In the genomic region with DNA sequence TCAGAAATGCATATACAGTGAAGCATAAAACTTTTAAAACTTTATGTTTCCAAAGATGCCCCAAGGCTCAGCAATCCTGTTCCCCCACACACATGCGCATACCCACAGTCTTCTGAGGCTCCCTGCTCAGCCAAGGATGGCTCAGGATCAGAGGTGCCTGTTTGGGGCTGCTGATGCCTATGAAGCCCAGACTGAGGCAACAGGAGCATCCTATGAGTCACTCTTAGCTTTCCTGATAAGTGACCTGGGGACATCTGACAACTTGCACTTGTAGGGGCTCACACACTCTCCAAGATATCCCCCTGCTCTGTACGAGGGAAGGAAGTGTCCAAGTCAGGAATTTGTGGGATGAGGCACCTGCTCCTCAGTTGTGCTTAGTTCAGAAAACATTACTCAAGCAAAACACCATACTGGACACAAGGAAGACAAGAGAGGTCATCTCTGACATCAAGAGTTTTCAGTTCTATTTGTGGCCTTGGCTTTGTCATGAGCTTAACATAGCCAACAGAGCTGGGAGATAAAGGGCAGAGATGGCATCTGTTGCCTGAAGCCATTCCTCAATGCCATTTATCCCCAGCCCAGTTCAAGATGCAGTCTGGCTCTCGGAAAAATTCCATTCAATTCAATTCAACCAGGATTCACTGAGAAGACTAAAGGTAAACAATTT, we compare ENCODE assay signal across 24 cellular contexts.
DNase-seq lines count a peak whose midpoint lies in the region; ATAC-seq, FAIRE-seq and TF ChIP-seq lines count a peak whose summit lies in the region.
"Had no signal": no experiment of that assay in that cellular context is flagged by ENCODE, and none has a peak within 500 bp of the region (broad histone marks: within the 10 kb centered on the region; RNA-seq: fewer than 3 reads in every experiment).

No MANE protein-coding gene starts in this region.

- H3K4me3 ChIP-seq in K562 (no peak overlapping the region), psoas muscle (no peak overlapping the region)

- CTCF ChIA-PET in K562 (lab: Yijun Ruan, JAX; ENCODE audit: low intra/inter-chr PET ratio): no interaction called here

- H3K4me1 ChIP-seq in K562 (replicated peaks in 1 of 2; ENCODE audit: control insufficient read depth in 2 of 2, insufficient read depth in 2 of 2, low read length in 2 of 2): no peaks in the 10 kb centered on the region; a peak in 1 of 5 replicates
- peaks cover 9% of the 10 kb centered on the region for H3K4me1 ChIP-seq in psoas muscle

- no peak for FAIRE-seq in K562 (lab: Jason Lieb, UNC)
- FAIRE-seq: D721Med, GM12892, GM18507 had no signal

- H3K4me2 ChIP-seq in K562 (ENCODE audit: insufficient read depth, low read length): no peak overlapping the region

- no peaks in the 10 kb centered on the region for H3K9me1 ChIP-seq in K562 (ENCODE audit: control insufficient read depth, insufficient read depth, low read length)

- no peaks in the 10 kb centered on the region for H3K9me3 ChIP-seq in K562 (replicated peaks; ENCODE audit: control insufficient read depth, insufficient read depth, low read depth, low read length)
- H3K9me3 ChIP-seq in psoas muscle: no peaks in the 10 kb centered on the region

- TF ChIP-seq CTCF in K562 (IDR thresholded peaks at IDR 0.05 in 2 of 3, conservative IDR thresholded peaks at IDR 0.05 in 1 of 3; ENCODE audit: insufficient read depth in 2 of 3, low read depth in 1 of 3, low read length in 3 of 3) (no peak), psoas muscle (IDR thresholded peaks at IDR 0.05) (no peak)

- peak; percentile 24 for DNase-seq in SK-MEL-5 (ENCODE audit: low read depth, low spot score)
- no peak for DNase-seq in K562 (ENCODE audit: extremely low read depth in 1 of 4, low spot score in 3 of 4)
- DNase-seq in left ventricle myocardium superior: no peak
- DNase-seq in psoas muscle: no peak
- DNase-seq in activated CD4-positive, alpha-beta T cell treated with anti-CD3 and anti-CD28 coated beads, Interleukin-2, amount 50 U/mL, for 48 hours: no peak
- no peak for DNase-seq in effector CD4-positive, alpha-beta T cell
- DNase-seq: ACHN, AML-193, DMS79, GOT3, KG1, MV-4-11, NCI-H1417, NCI-H187 treated with DMSO at 0.1 percent for 48 hours, NCI-H226, NCI-H524, NCI-H82, RPMI8226 had no signal

- H4K20me1 ChIP-seq in K562 (replicated peaks; ENCODE audit: control insufficient read depth, insufficient read depth, low read length): 0 out of 2 replicates have a peak, but pooled peaks cover 4% of the 10 kb centered on the region

- WGBS in K562 (ENCODE audit: insufficient coverage, low coverage, missing lambda C conversion rate): 0% methylated on average over 3 of the region's 3 CpGs
- 47 to 60% (median 49%) methylated on average over 3 of the region's 3 CpGs for WGBS in psoas muscle, 3 donors

- POLR2A ChIA-PET in K562 (lab: Yijun Ruan, JAX): no interaction called here

- peaks cover 5 to 42% of the 10 kb centered on the region in 2 experiments for H3K27me3 ChIP-seq in K562 (ENCODE audit: control insufficient read depth in 2 of 2, insufficient read depth in 2 of 2, low read length in 2 of 2)
- no peaks in the 10 kb centered on the region for H3K27me3 ChIP-seq in psoas muscle (ENCODE audit: insufficient read depth in 3 of 3, low read length in 2 of 3)

- no peak for TF ChIP-seq EP300 in K562 (IDR thresholded peaks at IDR 0.05; ENCODE audit: low read length)

- intact Hi-C loops in K562 (cut with micrococcal nuclease): no loop called here
- intact Hi-C loops in left ventricle myocardium superior (cut with micrococcal nuclease): no loop called here
- intact Hi-C loops in psoas muscle (cut with DNase I): no loop called here

- BruUV-seq in K562 (replicated peaks; lab: Mats Ljungman, UMichigan): no TSS peak

- ATAC-seq in K562 (no peak), left ventricle myocardium superior (peak; percentile 56), psoas muscle (peak; percentile 74 to 95 (median 90)), HG02840 (IDR thresholded peaks at IDR 0.05; ENCODE audit: low FRiP score, unreplicated experiment) (no peak)
- ATAC-seq: HCT116 had no signal

- TF ChIP-seq RAD21 in K562 (CRISPR knock-in tag; conservative IDR thresholded peaks at IDR 0.05 in 1 of 2, IDR thresholded peaks at IDR 0.05 in 1 of 2): no peak

- TF ChIP-seq POLR2A in K562 (conservative IDR thresholded peaks at IDR 0.05): no peak

- no peak overlapping the region for H3K9ac ChIP-seq in K562 (ENCODE audit: insufficient read depth in 1 of 2, low read depth in 2 of 2, low read length in 2 of 2)

- no peak overlapping the region for H3K27ac ChIP-seq in K562 (ENCODE audit: extremely low read depth, low read depth, low read length)
- peak overlapping the region; percentile 58 for H3K27ac ChIP-seq in psoas muscle
- H3K27ac ChIP-seq: C4-2B had no signal

- no peak overlapping the region for H2AFZ ChIP-seq in K562 (ENCODE audit: low read depth, low read length)

- in situ Hi-C loops in SK-MEL-5 (cut with HindIII; ENCODE audit: low pct_unique_long_range_greater_than_20kb, low sequenced_read_pairs): no loop called here
- in situ Hi-C loops in K562 (cut with MboI): no loop called here

- H3K36me3 ChIP-seq in K562 (ENCODE audit: control insufficient read depth, insufficient read depth, low read length) (no peaks in the 10 kb centered on the region), psoas muscle (ENCODE audit: insufficient read depth in 1 of 2, low read depth in 1 of 2) (peaks cover 26 to 99% of the 10 kb centered on the region in 2 donors)

- no peaks in the 10 kb centered on the region for H3K79me2 ChIP-seq in K562 (ENCODE audit: control insufficient read depth, insufficient read depth, low read length)

TF ChIP-seq in K562, 482 proteins besides CTCF, POLR2A, EP300 and RAD21:
- TF ChIP-seq, protein P1, sequence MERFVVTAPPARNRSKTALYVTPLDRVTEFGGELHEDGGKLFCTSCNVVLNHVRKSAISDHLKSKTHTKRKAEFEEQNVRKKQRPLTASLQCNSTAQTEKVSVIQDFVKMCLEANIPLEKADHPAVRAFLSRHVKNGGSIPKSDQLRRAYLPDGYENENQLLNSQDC (CRISPR knock-in tag; IDR thresholded peaks at IDR 0.05): no peak
- 0 out of 2 replicates have a peak, but pooled peaks have one; percentile 23 for TF ChIP-seq FOSL1 (tag; conservative IDR thresholded peaks at IDR 0.05)
- TF ChIP-seq SNIP1 (IDR thresholded peaks at IDR 0.05; ENCODE audit: low read depth): no peak
- no peak for TF ChIP-seq TEAD1 (CRISPR knock-in tag; IDR thresholded peaks at IDR 0.05)
- TF ChIP-seq NR1H2 (CRISPR knock-in tag; IDR thresholded peaks at IDR 0.05): no peak

Comparison
In these comparisons a context has a peak if more than half of its experiments do, and no peak if none do; other contexts are left out.
1. ATAC-seq: peak in left ventricle myocardium superior (single experiment) and psoas muscle (4 of 4); none in K562 (single experiment) and HG02840 (single experiment).